In the genomic region with DNA sequence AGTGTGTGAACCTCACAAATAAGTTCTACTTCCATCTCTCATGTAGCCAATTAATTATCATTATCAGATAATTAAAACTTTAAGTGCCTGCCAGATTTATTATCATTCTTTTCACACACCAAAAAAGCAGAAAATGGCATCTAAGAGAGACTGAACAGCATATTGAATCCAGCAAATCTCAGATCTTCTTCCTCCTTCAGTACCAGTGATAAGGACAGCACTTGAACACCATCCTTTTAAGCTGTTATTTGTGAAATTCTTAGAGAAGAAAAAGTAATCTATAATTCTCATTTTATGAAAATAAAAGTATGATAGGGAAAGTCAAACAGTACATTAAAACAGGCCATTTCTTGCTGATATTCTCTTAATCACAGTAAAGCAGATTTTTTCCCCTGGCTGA, we compare ENCODE assay signal across 20 cellular contexts.
"Had no signal": no experiment of that assay in that cellular context is flagged by ENCODE, and none has a peak within 500 bp of the region (broad histone marks: within the 10 kb centered on the region; RNA-seq: fewer than 3 reads in every experiment).

No MANE protein-coding gene starts in this region.

- DNase-seq: dermis blood vessel endothelial cell; dorsolateral prefrontal cortex; effector CD4-positive, alpha-beta T cell; effector memory CD4-positive, alpha-beta T cell; foreskin keratinocyte; head of caudate nucleus; heart right ventricle; hippocampal formation; left cardiac atrium; left lung; left ventricle myocardium superior; lower lobe of right lung; mesenchymal stem cell; mucosa of descending colon; naive B cell; naive thymus-derived CD8-positive, alpha-beta T cell had no signal

- H3K27me3 ChIP-seq: dorsolateral prefrontal cortex, esophagus muscularis mucosa, foreskin keratinocyte, gastroesophageal sphincter, heart right ventricle, left lung had no signal

- H3K36me3 ChIP-seq: esophagus muscularis mucosa, gastroesophageal sphincter, heart right ventricle, left lung, lower lobe of right lung had no signal

- H3K4me3 ChIP-seq: coronary artery, dorsolateral prefrontal cortex, esophagus muscularis mucosa, gastroesophageal sphincter, heart right ventricle, left lung, lower lobe of right lung, mucosa of descending colon had no signal

- H3K4me1 ChIP-seq: foreskin keratinocyte, left lung had no signal

- H3K36me3 Mint-ChIP-seq: naive B cell had no signal

- H3K27me3 Mint-ChIP-seq: naive B cell had no signal

- H3K9me3 ChIP-seq: left lung, lower lobe of right lung, mucosa of descending colon had no signal

- H3K9me3 Mint-ChIP-seq: naive B cell had no signal

- H3K27ac Mint-ChIP-seq: mesothelial cell of epicardium, naive B cell had no signal

- H3K4me3 Mint-ChIP-seq: mesothelial cell of epicardium; naive B cell; naive thymus-derived CD8-positive, alpha-beta T cell had no signal

- ATAC-seq: foreskin keratinocyte; gastroesophageal sphincter; heart right ventricle; left cardiac atrium; left lung; left ventricle myocardium superior; lower lobe of right lung; mucosa of descending colon; naive thymus-derived CD8-positive, alpha-beta T cell had no signal

- H3K27ac ChIP-seq: coronary artery, esophagus muscularis mucosa, foreskin keratinocyte, gastroesophageal sphincter, heart right ventricle, lower lobe of right lung had no signal
